ENCODE assay signal across 13 cellular contexts in the genomic region with DNA sequence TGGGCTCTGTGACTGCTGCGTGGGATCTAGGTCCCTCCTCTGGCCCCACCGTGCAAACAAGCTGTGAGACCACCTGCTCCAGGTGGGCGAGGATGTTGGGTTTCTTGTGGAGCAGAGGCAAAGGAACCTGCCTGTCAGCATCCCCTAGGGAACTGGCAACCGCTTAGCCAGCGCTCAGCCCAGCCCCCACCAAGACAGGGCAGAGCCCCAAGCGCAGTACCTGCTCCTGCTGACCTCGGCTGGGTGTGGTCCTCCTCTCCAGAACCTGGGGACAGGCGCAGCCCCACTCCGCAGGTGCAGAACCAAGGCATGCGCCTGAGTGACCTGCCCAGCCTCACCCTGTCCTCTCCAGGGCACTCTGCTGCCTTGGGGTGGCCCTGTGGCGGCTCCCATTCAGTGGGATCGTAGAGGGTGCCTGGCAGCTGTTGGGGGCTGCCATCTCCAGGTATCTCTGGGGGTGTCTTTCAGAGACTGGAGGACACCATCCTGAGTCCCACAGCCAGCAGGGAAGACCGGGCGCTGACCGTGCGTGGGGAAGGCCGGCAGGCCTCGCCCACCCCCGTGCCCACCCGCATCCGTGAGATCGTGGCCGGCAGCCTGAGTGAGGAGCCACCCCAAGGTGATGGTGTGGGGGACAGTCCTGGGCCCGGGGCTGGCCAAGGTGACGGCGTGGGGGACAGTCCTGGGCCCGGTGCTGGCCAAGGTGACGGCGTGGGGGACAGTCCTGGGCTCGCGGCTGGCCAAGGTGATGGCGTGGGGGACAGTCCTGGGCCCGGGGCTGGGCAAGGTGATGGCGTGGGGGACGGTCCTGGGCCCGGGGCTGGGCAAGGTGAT. TPM values are rescaled to one million over a fixed set of nuclear protein-coding genes. Genes with fewer than 3 reads are reported as not detected.
DNase-seq lines count a peak whose midpoint lies in the region; ATAC-seq and TF ChIP-seq lines count a peak whose summit lies in the region.
"Had no signal": no experiment of that assay in that cellular context is flagged by ENCODE, and none has a peak within 500 bp of the region (broad histone marks: within the 10 kb centered on the region; RNA-seq: fewer than 3 reads in every experiment).

No MANE protein-coding gene starts in this region.

- peaks cover 3 to 47% (median 21%) of the 10 kb centered on the region in 12 donors for H3K4me1 ChIP-seq in heart left ventricle

- H3K4me1 Mint-ChIP-seq in stimulated activated naive B cell treated with anti-CD40 and anti-IgM and Interleukin-4, amounts not matched to agents 10 μg/mL and 1 μg/mL and 100 μg/mL, for 72 hours = peaks cover 10 to 21% of the 10 kb centered on the region in 2 donors

- H3K27me3 Mint-ChIP-seq in stimulated activated naive B cell treated with anti-CD40 and anti-IgM and Interleukin-4, amounts not matched to agents 10 μg/mL and 1 μg/mL and 100 μg/mL, for 72 hours = peaks cover 14 to 37% of the 10 kb centered on the region in 2 donors

- H3K4me3 Mint-ChIP-seq in stimulated activated naive B cell treated with anti-CD40 and anti-IgM and Interleukin-4, amounts not matched to agents 10 μg/mL and 1 μg/mL and 100 μg/mL, for 72 hours = no peak overlapping the region
- H3K4me3 Mint-ChIP-seq: activated T-cell treated with anti-CD3 and anti-CD28 coated beads, Interleukin-2, amount 50 U/mL, for 24 hours had no signal

- H3K36me3 Mint-ChIP-seq in stimulated activated naive B cell treated with anti-CD40 and anti-IgM and Interleukin-4, amounts not matched to agents 10 μg/mL and 1 μg/mL and 100 μg/mL, for 72 hours = no peaks in the 10 kb centered on the region

- H3K4me3 ChIP-seq in SK-N-MC (no peak overlapping the region), heart left ventricle (no peak overlapping the region)

- ATAC-seq in heart left ventricle = no peak
- no peak for ATAC-seq in HG03108 (IDR thresholded peaks at IDR 0.05; ENCODE audit: unreplicated experiment)
- ATAC-seq in stimulated activated naive B cell treated with anti-CD40 and anti-IgM and Interleukin-4, amounts not matched to agents 10 μg/mL and 1 μg/mL and 100 μg/mL, for 72 hours (replicated peaks) = no peak

- no peaks in the 10 kb centered on the region for H3K9me3 Mint-ChIP-seq in stimulated activated naive B cell treated with anti-CD40 and anti-IgM and Interleukin-4, amounts not matched to agents 10 μg/mL and 1 μg/mL and 100 μg/mL, for 72 hours
- H3K9me3 Mint-ChIP-seq: activated T-cell treated with anti-CD3 and anti-CD28 coated beads, Interleukin-2, amount 50 U/mL, for 24 hours had no signal

- H3K27me3 ChIP-seq in heart left ventricle = peaks cover 0 to 30% (median 14%) of the 10 kb centered on the region in 9 donors

- no peak for TF ChIP-seq CTCF in heart left ventricle (IDR thresholded peaks at IDR 0.05)

- DNase-seq in ELF-1 (ENCODE audit: low read depth, low spot score) (peak; percentile 0), SK-N-MC (ENCODE audit: low read depth, low spot score) (no peak), heart left ventricle (peak; percentile 6 to 51 (median 17)), posterior cingulate gyrus (peak in 6 of 10 donors; percentile 2 to 79 (median 37)), GM19240 (ENCODE audit: insufficient read length, low spot score) (no peak)
- no peak for DNase-seq in stimulated activated naive B cell treated with anti-CD40 and anti-IgM and Interleukin-4, amounts not matched to agents 10 μg/mL and 1 μg/mL and 100 μg/mL, for 72 hours
- DNase-seq: activated T-cell treated with anti-CD3 and anti-CD28 coated beads, Interleukin-2, amount 50 U/mL, for 24 hours; effector CD4-positive, alpha-beta T cell; foreskin melanocyte; GF-D8; NCI-H2081 had no signal

- 91 to 97% (median 94%) methylated on average over 16 to 36 of the region's 36 CpGs for WGBS in heart left ventricle, 4 donors

- H3K27ac ChIP-seq in SK-N-MC = peak overlapping the region; percentile 91; the same call in 1 of the 2 replicates
- H3K27ac ChIP-seq in heart left ventricle = no peak overlapping the region
- H3K27ac ChIP-seq: VCaP had no signal

- intact Hi-C loops in heart left ventricle (cut with DNase I) (loop anchor here in 5 of 10 donors (5.0 to 10.0 kb wide), 2 partner anchors 69 to 76 kb away; a partner anchor contains a TSS), posterior cingulate gyrus (cut with DNase I) (no loop called here)

- H3K36me3 ChIP-seq in SK-N-MC (ENCODE audit: insufficient read depth, low read length) (no peaks in the 10 kb centered on the region), heart left ventricle (no peaks in the 10 kb centered on the region)

- H3K9ac ChIP-seq in SK-N-MC (ENCODE audit: insufficient read length) = no peak overlapping the region

- no peak for TF ChIP-seq POLR2A in heart left ventricle (IDR thresholded peaks at IDR 0.05)

- no peak overlapping the region for H3K27ac Mint-ChIP-seq in stimulated activated naive B cell treated with anti-CD40 and anti-IgM and Interleukin-4, amounts not matched to agents 10 μg/mL and 1 μg/mL and 100 μg/mL, for 72 hours
- H3K27ac Mint-ChIP-seq: activated T-cell treated with anti-CD3 and anti-CD28 coated beads, Interleukin-2, amount 50 U/mL, for 24 hours had no signal

- no peaks in the 10 kb centered on the region for H3K9me3 ChIP-seq in SK-N-MC (ENCODE audit: low read depth, low read length)
- no peaks in the 10 kb centered on the region for H3K9me3 ChIP-seq in heart left ventricle

RNA-seq across cellular contexts. Expression of a gene that starts 12.3 kb away (rescaled TPM):
- total RNA-seq in heart left ventricle = not detected
- not detected for polyA plus RNA-seq in heart left ventricle

RNA-seq across cellular contexts. Expression of a gene that starts 22.5 kb away (rescaled TPM):
- under 1 TPM in 1 of 9 donors, not detected in 8; 0.75 TPM for total RNA-seq in heart left ventricle
- under 1 TPM in 1 of 2 donors, not detected in 1; 0.10 TPM for polyA plus RNA-seq in heart left ventricle

RNA-seq across cellular contexts. Expression of a gene that starts 49.9 kb away (rescaled TPM):
- total RNA-seq in heart left ventricle = not detected
- polyA plus RNA-seq in heart left ventricle = under 1 TPM in 1 of 2 donors, not detected in 1; 0.06 TPM

Comparison
In these comparisons a context has a peak if more than half of its experiments do, and no peak if none do; other contexts are left out.
1. DNase-seq: peak in ELF-1 (single experiment), heart left ventricle (5 of 5) and posterior cingulate gyrus (6 of 10); none in SK-N-MC (single experiment), GM19240 (single experiment) and stimulated activated naive B cell treated with anti-CD40 and anti-IgM and Interleukin-4, amounts not matched to agents 10 μg/mL and 1 μg/mL and 100 μg/mL, for 72 hours (single experiment).